ENCODE assay signal across 8 cellular contexts in the genomic region with DNA sequence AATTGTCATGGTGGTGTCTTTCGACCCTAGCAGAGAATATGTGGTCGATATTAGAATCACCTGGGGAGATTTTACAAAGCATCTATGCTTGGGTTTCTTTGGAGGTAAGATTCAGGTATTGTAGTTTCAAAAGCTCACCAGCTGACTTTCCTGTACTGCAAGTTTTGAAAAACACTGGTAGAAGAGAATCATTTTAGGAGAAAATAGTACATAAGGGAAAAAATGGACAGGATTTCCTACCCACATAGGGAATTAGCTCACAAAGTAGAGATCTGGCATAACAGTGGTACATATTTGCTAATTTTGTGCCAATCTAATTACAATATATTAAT. TPM values are rescaled to one million over a fixed set of nuclear protein-coding genes. Genes with fewer than 3 reads are reported as not detected.
DNase-seq lines count a peak whose midpoint lies in the region; ATAC-seq, FAIRE-seq and TF ChIP-seq lines count a peak whose summit lies in the region.

No MANE protein-coding gene starts in this region.

- H4K20me1 ChIP-seq in neural cell (ENCODE audit: insufficient read depth): no peaks in the 10 kb centered on the region

- H3K4me1 ChIP-seq in Caco-2: 0 out of 2 replicates have a peak, but pooled peaks cover 5% of the 10 kb centered on the region
- no peaks in the 10 kb centered on the region for H3K4me1 ChIP-seq in HUES48 (ENCODE audit: control insufficient read depth, insufficient read depth, low read length)

- peaks cover 6% of the 10 kb centered on the region for H3F3A ChIP-seq in neural cell (ENCODE audit: insufficient read depth, low read length, poor library complexity, severe bottlenecking)

- H3K9ac ChIP-seq in HUES48 (ENCODE audit: low read depth, low read length): no peak overlapping the region
- no peak overlapping the region for H3K9ac ChIP-seq in neural cell (ENCODE audit: low read length)

- no peak overlapping the region for H2AFZ ChIP-seq in neural cell (ENCODE audit: low read depth, low read length)

- DNase-seq in Caco-2 (no peak), bronchial epithelial cell (ENCODE audit: low read depth) (no peak), NCI-H1048 (lab: John Stamatoyannopoulos, UW) (no peak), NCI-H345 treated with DMSO at 0.1 percent for 48 hours (lab: John Stamatoyannopoulos, UW; ENCODE audit: unreplicated experiment) (no peak)

- no peak for TF ChIP-seq CTCF in Caco-2 (IDR thresholded peaks at IDR 0.05; ENCODE audit: insufficient read depth in 1 of 2, low read depth in 1 of 2, low read length in 1 of 2, severe bottlenecking in 1 of 2, unreplicated experiment in 1 of 2)
- no peak for TF ChIP-seq CTCF in bronchial epithelial cell (IDR thresholded peaks at IDR 0.05; ENCODE audit: insufficient read depth, low read length, severe bottlenecking)
- TF ChIP-seq CTCF in neural cell (IDR thresholded peaks at IDR 0.05; ENCODE audit: poor library complexity, severe bottlenecking): no peak

- POLR2A ChIA-PET in Caco-2 (lab: Charles Lee): interaction anchor here (1.0 kb wide), 1 partner anchor 37 kb away, joined by 4 read pairs; no protein-coding TSS in a partner anchor

- H3K27ac ChIP-seq in HUES48 (ENCODE audit: low read depth, low read length) (no peak overlapping the region), neural cell (ENCODE audit: low read length) (no peak overlapping the region)

- peak overlapping the region; percentile 95 for H3K27ac Mint-ChIP-seq in Caco-2 (ENCODE audit: unreplicated experiment)

- intact Hi-C loops in Caco-2 (cut with micrococcal nuclease; ENCODE audit: unreplicated experiment): loop anchor here (2.0 to 5.0 kb wide), 2 partner anchors 47 to 227 kb away; no protein-coding TSS in a partner anchor

- H3K79me2 ChIP-seq in neural cell (replicated peaks; ENCODE audit: insufficient read depth, low read length): no peaks in the 10 kb centered on the region

- TF ChIP-seq RAD21 in neural cell (conservative IDR thresholded peaks at IDR 0.05): no peak

- no peaks in the 10 kb centered on the region for H3K9me3 ChIP-seq in Caco-2
- H3K9me3 ChIP-seq in HUES48 (ENCODE audit: control insufficient read depth, insufficient read depth, low read length): no peaks in the 10 kb centered on the region
- no peaks in the 10 kb centered on the region for H3K9me3 ChIP-seq in neural cell (ENCODE audit: low read length)

- no peaks in the 10 kb centered on the region for H3K9me3 Mint-ChIP-seq in Caco-2 (ENCODE audit: unreplicated experiment)

- no peak overlapping the region for H3K4me2 ChIP-seq in neural cell (ENCODE audit: low read length)

- ATAC-seq in GM18517 (IDR thresholded peaks at IDR 0.05; ENCODE audit: unreplicated experiment): no peak
- no peak for ATAC-seq in GM21576 (IDR thresholded peaks at IDR 0.05; ENCODE audit: unreplicated experiment)

- H3K36me3 ChIP-seq in Caco-2 (ENCODE audit: control insufficient read depth, insufficient read depth, low read length) (no peaks in the 10 kb centered on the region), HUES48 (ENCODE audit: control insufficient read depth, insufficient read depth, low read length) (no peaks in the 10 kb centered on the region), bronchial epithelial cell (ENCODE audit: control insufficient read depth, insufficient read depth, low read length) (no peaks in the 10 kb centered on the region), neural cell (ENCODE audit: insufficient read depth, low read length) (no peaks in the 10 kb centered on the region)

- CTCF ChIA-PET in Caco-2 (lab: Charles Lee): interaction anchor here (0.7 to 2.3 kb wide), 4 partner anchors 13 to 393 kb away, joined by 3 to 18 read pairs (median 8); no protein-coding TSS in a partner anchor

- FAIRE-seq in bronchial epithelial cell (lab: Jason Lieb, UNC): no peak

- H3K4me3 Mint-ChIP-seq in Caco-2 (ENCODE audit: unreplicated experiment): peak overlapping the region; percentile 95

- H3K27me3 Mint-ChIP-seq in Caco-2 (ENCODE audit: insufficient read depth, unreplicated experiment): peaks cover 9% of the 10 kb centered on the region

- H3K27me3 ChIP-seq in Caco-2 (replicated peaks; ENCODE audit: control insufficient read depth, insufficient read depth, low read length) (no peaks in the 10 kb centered on the region), HUES48 (ENCODE audit: control insufficient read depth, insufficient read depth, low read length) (no peaks in the 10 kb centered on the region), bronchial epithelial cell (ENCODE audit: control insufficient read depth, insufficient read depth, low read length) (no peaks in the 10 kb centered on the region), neural cell (ENCODE audit: insufficient read depth, low read depth, low read length) (peaks cover under 1% of the 10 kb centered on the region)

- H3K4me1 Mint-ChIP-seq in Caco-2 (ENCODE audit: low read depth, unreplicated experiment): peaks cover 22% of the 10 kb centered on the region

- H3K4me3 ChIP-seq in Caco-2 (ENCODE audit: low read depth, low read length): peak overlapping the region; percentile 49
- H3K4me3 ChIP-seq in HUES48 (ENCODE audit: low read depth, low read length): peak overlapping the region; percentile 86
- peak overlapping the region; percentile 36 for H3K4me3 ChIP-seq in bronchial epithelial cell (ENCODE audit: low read depth, low read length)
- H3K4me3 ChIP-seq in neural cell (ENCODE audit: low read length): peak overlapping the region; percentile 83

- TF ChIP-seq EP300 in neural cell (conservative IDR thresholded peaks at IDR 0.05; ENCODE audit: poor library complexity, severe bottlenecking): no peak

- H3K36me3 Mint-ChIP-seq in Caco-2 (ENCODE audit: insufficient read depth, unreplicated experiment): peaks cover 34% of the 10 kb centered on the region

- H3K9me2 ChIP-seq in neural cell (ENCODE audit: insufficient read depth, low read length): no peaks in the 10 kb centered on the region

- no TSS peak for BruUV-seq in Caco-2 (replicated peaks; lab: Mats Ljungman, UMichigan)

TF ChIP-seq in neural cell, 6 proteins besides CTCF, POLR2A, EP300 and RAD21:
- TF ChIP-seq TAF1 (IDR thresholded peaks at IDR 0.05; ENCODE audit: low read depth): no peak
- TF ChIP-seq, protein P1, sequence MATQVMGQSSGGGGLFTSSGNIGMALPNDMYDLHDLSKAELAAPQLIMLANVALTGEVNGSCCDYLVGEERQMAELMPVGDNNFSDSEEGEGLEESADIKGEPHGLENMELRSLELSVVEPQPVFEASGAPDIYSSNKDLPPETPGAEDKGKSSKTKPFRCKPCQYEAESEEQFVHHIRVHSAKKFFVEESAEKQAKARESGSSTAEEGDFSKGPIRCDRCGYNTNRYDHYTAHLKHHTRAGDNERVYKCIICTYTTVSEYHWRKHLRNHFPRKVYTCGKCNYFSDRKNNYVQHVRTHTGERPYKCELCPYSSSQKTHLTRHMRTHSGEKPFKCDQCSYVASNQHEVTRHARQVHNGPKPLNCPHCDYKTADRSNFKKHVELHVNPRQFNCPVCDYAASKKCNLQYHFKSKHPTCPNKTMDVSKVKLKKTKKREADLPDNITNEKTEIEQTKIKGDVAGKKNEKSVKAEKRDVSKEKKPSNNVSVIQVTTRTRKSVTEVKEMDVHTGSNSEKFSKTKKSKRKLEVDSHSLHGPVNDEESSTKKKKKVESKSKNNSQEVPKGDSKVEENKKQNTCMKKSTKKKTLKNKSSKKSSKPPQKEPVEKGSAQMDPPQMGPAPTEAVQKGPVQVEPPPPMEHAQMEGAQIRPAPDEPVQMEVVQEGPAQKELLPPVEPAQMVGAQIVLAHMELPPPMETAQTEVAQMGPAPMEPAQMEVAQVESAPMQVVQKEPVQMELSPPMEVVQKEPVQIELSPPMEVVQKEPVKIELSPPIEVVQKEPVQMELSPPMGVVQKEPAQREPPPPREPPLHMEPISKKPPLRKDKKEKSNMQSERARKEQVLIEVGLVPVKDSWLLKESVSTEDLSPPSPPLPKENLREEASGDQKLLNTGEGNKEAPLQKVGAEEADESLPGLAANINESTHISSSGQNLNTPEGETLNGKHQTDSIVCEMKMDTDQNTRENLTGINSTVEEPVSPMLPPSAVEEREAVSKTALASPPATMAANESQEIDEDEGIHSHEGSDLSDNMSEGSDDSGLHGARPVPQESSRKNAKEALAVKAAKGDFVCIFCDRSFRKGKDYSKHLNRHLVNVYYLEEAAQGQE (IDR thresholded peaks at IDR 0.05; ENCODE audit: borderline replicate concordance): no peak

RNA-seq across cellular contexts. Expression of a gene that starts 27.4 kb away (rescaled TPM):
- 15.1 and 17.0 TPM in 2 replicates for total RNA-seq in Caco-2 (2022)
- total RNA-seq in bronchial epithelial cell: 16.1 and 16.8 TPM in 2 replicates
- 22.4 and 26.1 TPM in 2 replicates for polyA plus RNA-seq in neural cell
- polyA minus RNA-seq in neural cell: 16.4 and 21.2 TPM in 2 replicates

RNA-seq across cellular contexts. Expression of a gene that starts 31.2 kb away (rescaled TPM):
- 29.6 and 30.8 TPM in 2 replicates for total RNA-seq in Caco-2 (2022)
- total RNA-seq in bronchial epithelial cell: 59.5 and 94.0 TPM in 2 replicates
- 125 and 138 TPM in 2 replicates for polyA plus RNA-seq in neural cell
- polyA minus RNA-seq in neural cell: 92.0 and 99.3 TPM in 2 replicates

Comparison
In these comparisons a context has a peak if more than half of its experiments do, and no peak if none do; other contexts are left out.
1. H3K4me3 ChIP-seq: peak in every context shown above with its lines; median percentile 86 in HUES48; 83 in neural cell; 49 in Caco-2; 36 in bronchial epithelial cell.